Comparison of ENCODE assay signal across 8 cellular contexts in genomic region chr1:241639653-241640148, GRCh38. TPM values are rescaled to one million over a fixed set of nuclear protein-coding genes. Genes with fewer than 3 reads are reported as not detected.
A peak's percentile ranks its signal among the peaks of the same experiment; 100 is the strongest.
DNase-seq lines count a peak whose midpoint lies in the region; ATAC-seq and TF ChIP-seq lines count a peak whose summit lies in the region.

No MANE protein-coding gene starts in this region.

- DNase-seq in AG04449 (ENCODE audit: low read depth, low spot score) (no peak), NT2/D1 (ENCODE audit: low read depth, low spot score) (no peak), smooth muscle cell (lab: John Stamatoyannopoulos, UW; ENCODE audit: unreplicated experiment) (peak; percentile 45), NCI-H510A treated with DMSO at 0.1 percent for 48 hours (lab: John Stamatoyannopoulos, UW) (no peak)
- DNase-seq in activated naive CD4-positive, alpha-beta T cell treated with anti-CD3 and anti-CD28 coated beads, Interleukin-2, amount 50 U/mL, for 16 hours, result peak; percentile 29

- no peak overlapping the region for H3K27ac ChIP-seq in smooth muscle cell (ENCODE audit: low read depth)

- TF ChIP-seq CTCF in AG04449 (IDR thresholded peaks at IDR 0.05; ENCODE audit: insufficient read depth, low read length, missing control alignments) (no peak), smooth muscle cell (IDR thresholded peaks at IDR 0.05; ENCODE audit: borderline replicate concordance, insufficient read depth, poor library complexity, severe bottlenecking) (no peak)

- H2AFZ ChIP-seq in smooth muscle cell (ENCODE audit: low read depth), result peak overlapping the region; percentile 98

- H3K36me3 ChIP-seq in NT2/D1 (ENCODE audit: insufficient read depth, insufficient read length, low read length), result peaks cover 29% of the 10 kb centered on the region
- no peaks in the 10 kb centered on the region for H3K36me3 ChIP-seq in smooth muscle cell (ENCODE audit: low read depth)

- peak overlapping the region; percentile 96 for H3K9ac ChIP-seq in NT2/D1 (ENCODE audit: insufficient read length, low read depth)
- H3K9ac ChIP-seq in smooth muscle cell (ENCODE audit: low read depth), result peak overlapping the region; percentile 80

- H3K4me3 ChIP-seq in AG04449 (ENCODE audit: low read depth, low read length) (peak overlapping the region; percentile 98), NT2/D1 (ENCODE audit: insufficient read length, low read depth) (peak overlapping the region; percentile 99), iPS-11a (ENCODE audit: low read depth, low read length) (peak overlapping the region; percentile 93), smooth muscle cell (peak overlapping the region; percentile 93)

- WGBS in smooth muscle cell (ENCODE audit: low lambda C conversion rate), result 2% methylated on average over 16 of the region's 42 CpGs

- H3K27me3 ChIP-seq in NT2/D1 (ENCODE audit: insufficient read depth, insufficient read length) (no peaks in the 10 kb centered on the region), smooth muscle cell (ENCODE audit: low read depth) (no peaks in the 10 kb centered on the region)

- H3K9me3 ChIP-seq in NT2/D1 (ENCODE audit: insufficient read depth, low read length), result peaks cover 32% of the 10 kb centered on the region
- H3K9me3 ChIP-seq in smooth muscle cell (replicated peaks; ENCODE audit: low read depth), result no peaks in the 10 kb centered on the region

- peaks cover 2% of the 10 kb centered on the region for H3K4me1 ChIP-seq in NT2/D1 (ENCODE audit: insufficient read depth, insufficient read length)
- peaks cover 27% of the 10 kb centered on the region for H3K4me1 ChIP-seq in smooth muscle cell (ENCODE audit: low read depth)

- H3K79me2 ChIP-seq in smooth muscle cell (ENCODE audit: low read depth), result peaks cover 34% of the 10 kb centered on the region

- peaks cover 6% of the 10 kb centered on the region for H3F3A ChIP-seq in smooth muscle cell (ENCODE audit: low read depth)

- POLR2A ChIA-PET in AG04449 (lab: Yijun Ruan, JAX), result interaction anchor here (1.0 kb wide), 1 partner anchor 203 kb away, joined by 3 read pairs; no protein-coding TSS in a partner anchor

- CTCF ChIA-PET in AG04449 (lab: Yijun Ruan, JAX), result interaction anchor here (0.9 to 1.5 kb wide), 3 partner anchors 10 to 195 kb away, joined by 3 to 4 read pairs (median 3); no protein-coding TSS in a partner anchor

- peak overlapping the region; percentile 99 for H3K4me2 ChIP-seq in smooth muscle cell

- H4K20me1 ChIP-seq in smooth muscle cell (ENCODE audit: low read depth), result peaks cover 17% of the 10 kb centered on the region

- ATAC-seq in GM18511 (IDR thresholded peaks at IDR 0.05; ENCODE audit: unreplicated experiment) (peak; percentile 54), HG03039 (IDR thresholded peaks at IDR 0.05; ENCODE audit: unreplicated experiment) (peak; percentile 42)

RNA-seq across cellular contexts. Expression of gene CHML, which starts 0.5 kb away (rescaled TPM):
- 11.3 and 11.5 TPM in 2 replicates for total RNA-seq in smooth muscle cell
- 2.3 and 3.9 TPM in 2 replicates for polyA plus RNA-seq in smooth muscle cell

RNA-seq across cellular contexts. Expression of gene OPN3, which starts 0.5 kb away (rescaled TPM):
- 28.6 and 33.0 TPM in 2 replicates for total RNA-seq in smooth muscle cell
- 24.8 and 29.9 TPM in 2 replicates for polyA plus RNA-seq in smooth muscle cell

RNA-seq across cellular contexts. Expression of gene WDR64, which starts 12.4 kb away (rescaled TPM):
- total RNA-seq in smooth muscle cell, result not detected in 2 replicates
- 0.44 TPM in 1 of 2 replicates, not detected in the other for polyA plus RNA-seq in smooth muscle cell

Comparison
In these comparisons a context has a peak if more than half of its experiments do, and no peak if none do; other contexts are left out.
1. DNase-seq: peak in activated naive CD4-positive, alpha-beta T cell treated with anti-CD3 and anti-CD28 coated beads, Interleukin-2, amount 50 U/mL, for 16 hours (single experiment) and smooth muscle cell (single experiment); none in AG04449 (single experiment), NT2/D1 (single experiment) and NCI-H510A treated with DMSO at 0.1 percent for 48 hours (single experiment).
2. Peak in every context shown above with its lines, with median percentiles within 50 percentile points of each other: H3K4me3 ChIP-seq.